Comparison of ENCODE assay signal across 9 cellular contexts in the genomic region with DNA sequence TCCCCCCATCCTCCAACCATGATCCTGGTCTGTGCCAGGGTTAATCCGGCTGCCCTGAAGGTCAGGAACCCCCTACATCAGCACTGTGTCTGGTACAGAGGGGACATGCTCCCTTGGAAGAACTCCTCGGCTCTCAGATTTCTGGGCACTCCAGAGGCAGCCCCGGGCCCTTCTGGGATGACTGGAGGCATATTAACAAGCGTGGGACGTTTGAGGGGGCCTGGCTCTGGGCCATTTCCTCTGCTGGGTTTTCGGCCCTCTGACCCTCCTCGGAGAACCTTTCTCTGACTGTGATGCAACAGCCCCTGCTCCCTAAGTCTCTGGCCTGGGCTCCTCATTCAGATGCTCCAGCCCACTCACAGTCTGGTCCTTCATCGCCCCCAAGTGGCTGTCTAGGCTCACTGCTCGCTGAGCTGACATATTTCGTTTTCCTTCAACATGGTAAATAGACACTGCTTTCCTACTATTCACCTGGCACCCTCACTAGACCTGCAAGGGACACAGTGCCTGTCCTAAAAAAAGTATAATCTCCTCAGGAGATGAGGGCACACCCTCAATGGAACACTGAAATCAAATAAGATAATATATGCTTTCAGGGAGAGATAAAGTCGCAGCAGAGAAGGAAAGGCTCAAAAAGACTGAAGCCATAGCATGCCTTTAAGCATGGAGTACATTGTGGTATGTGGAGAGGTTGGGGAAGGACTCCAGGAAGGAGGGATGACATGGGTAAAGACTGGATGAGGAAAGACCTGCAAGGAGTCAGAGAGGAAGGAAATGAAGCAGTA.
DNase-seq lines count a peak whose midpoint lies in the region; ATAC-seq lines count a peak whose summit lies in the region.
"Had no signal": no experiment of that assay in that cellular context is flagged by ENCODE, and none has a peak within 500 bp of the region (broad histone marks: within the 10 kb centered on the region; RNA-seq: fewer than 3 reads in every experiment).

No MANE protein-coding gene starts in this region.

- no peaks in the 10 kb centered on the region for H3K4me1 Mint-ChIP-seq in activated naive CD8-positive, alpha-beta T cell treated with anti-CD3 and anti-CD28 coated beads, Interleukin-2, amount 50 U/mL, for 24 hours
- H3K4me1 Mint-ChIP-seq: central memory CD8-positive, alpha-beta T cell had no signal

- intact Hi-C loops in left cardiac atrium (cut with DNase I) = loop anchor here (2.0 to 5.0 kb wide), 2 partner anchors 521 to 523 kb away; no protein-coding TSS in a partner anchor

- no peak overlapping the region for H3K4me3 Mint-ChIP-seq in activated naive CD8-positive, alpha-beta T cell treated with anti-CD3 and anti-CD28 coated beads, Interleukin-2, amount 50 U/mL, for 24 hours
- H3K4me3 Mint-ChIP-seq: central memory CD8-positive, alpha-beta T cell had no signal

- H3K36me3 Mint-ChIP-seq in activated naive CD8-positive, alpha-beta T cell treated with anti-CD3 and anti-CD28 coated beads, Interleukin-2, amount 50 U/mL, for 24 hours (ENCODE audit: low read depth) = no peaks in the 10 kb centered on the region

- peaks cover 1% of the 10 kb centered on the region for H3K27me3 Mint-ChIP-seq in activated naive CD8-positive, alpha-beta T cell treated with anti-CD3 and anti-CD28 coated beads, Interleukin-2, amount 50 U/mL, for 24 hours
- H3K27me3 Mint-ChIP-seq: central memory CD8-positive, alpha-beta T cell had no signal

- DNase-seq in DMS79 treated with DMSO at 0.1 percent for 48 hours (lab: John Stamatoyannopoulos, UW) (peak; percentile 69), NCI-H526 treated with DMSO at 0.1 percent for 48 hours (lab: John Stamatoyannopoulos, UW) (peak; percentile 51), left cardiac atrium (peak; percentile 56), retina (peak; percentile 81)
- peak; percentile 34 for DNase-seq in activated naive CD8-positive, alpha-beta T cell treated with anti-CD3 and anti-CD28 coated beads, Interleukin-2, amount 50 U/mL, for 24 hours
- no peak for DNase-seq in central memory CD4-positive, alpha-beta T cell

- no peaks in the 10 kb centered on the region for H3K9me3 Mint-ChIP-seq in activated naive CD8-positive, alpha-beta T cell treated with anti-CD3 and anti-CD28 coated beads, Interleukin-2, amount 50 U/mL, for 24 hours
- H3K9me3 Mint-ChIP-seq: central memory CD8-positive, alpha-beta T cell had no signal

- peak; percentile 98 for ATAC-seq in GM19372 (IDR thresholded peaks at IDR 0.05; ENCODE audit: low read depth, unreplicated experiment)
- ATAC-seq in HG03439 (IDR thresholded peaks at IDR 0.05; ENCODE audit: unreplicated experiment) = peak; percentile 60
- peak; percentile 44 for ATAC-seq in activated naive CD8-positive, alpha-beta T cell treated with anti-CD3 and anti-CD28 coated beads, Interleukin-2, amount 50 U/mL, for 24 hours
- ATAC-seq in left cardiac atrium = peak; percentile 81 to 88

- H3K27ac Mint-ChIP-seq in activated naive CD8-positive, alpha-beta T cell treated with anti-CD3 and anti-CD28 coated beads, Interleukin-2, amount 50 U/mL, for 24 hours = no peak overlapping the region

Comparison
In these comparisons a context has a peak if more than half of its experiments do, and no peak if none do; other contexts are left out.
1. ATAC-seq: peak in every context shown above with its lines; median percentile 98 in GM19372; 84 in left cardiac atrium; 60 in HG03439; 44 in activated naive CD8-positive, alpha-beta T cell treated with anti-CD3 and anti-CD28 coated beads, Interleukin-2, amount 50 U/mL, for 24 hours.